ENCODE assay signal across 12 cellular contexts in genomic region chr6:149451361-149452061, GRCh38. TPM values are rescaled to one million over a fixed set of nuclear protein-coding genes. Genes with fewer than 3 reads are reported as not detected.
DNase-seq lines count a peak whose midpoint lies in the region; ATAC-seq, FAIRE-seq and TF ChIP-seq lines count a peak whose summit lies in the region.
"Had no signal": no experiment of that assay in that cellular context is flagged by ENCODE, and none has a peak within 500 bp of the region (broad histone marks: within the 10 kb centered on the region; RNA-seq: fewer than 3 reads in every experiment).

No MANE protein-coding gene starts in this region.

- DNase-seq in right lobe of liver (no peak), HepG2 (ENCODE audit: low spot score) (no peak), foreskin keratinocyte (no peak), nephron progenitor cell (peak; percentile 65), COLO668 (lab: John Stamatoyannopoulos, UW; ENCODE audit: unreplicated experiment) (no peak), HCEC 1CT (no peak)
- DNase-seq: NCI-H510A had no signal

- H3K36me3 ChIP-seq in right lobe of liver: no peaks in the 10 kb centered on the region
- no peaks in the 10 kb centered on the region for H3K36me3 ChIP-seq in HepG2 (replicated peaks in 1 of 2; ENCODE audit: control insufficient read depth in 1 of 2, insufficient read depth in 2 of 2, low read length in 2 of 2)
- H3K36me3 ChIP-seq: neutrophil had no signal

- H3K4me1 Mint-ChIP-seq in nephron progenitor cell: peaks cover 36% of the 10 kb centered on the region

- no peaks in the 10 kb centered on the region for H3K9me3 Mint-ChIP-seq in nephron progenitor cell

- peak overlapping the region; percentile 47 for H3K4me3 Mint-ChIP-seq in nephron progenitor cell

- no peak overlapping the region for H3K27ac ChIP-seq in right lobe of liver
- H3K27ac ChIP-seq in HepG2 (ENCODE audit: extremely low read length, insufficient read depth, low read length): no peak overlapping the region
- no peak overlapping the region for H3K27ac ChIP-seq in foreskin keratinocyte
- H3K27ac ChIP-seq: C4-2B, neutrophil had no signal

- H3K79me2 ChIP-seq in HepG2 (ENCODE audit: insufficient read depth, low read length): no peaks in the 10 kb centered on the region

- BruUV-seq in HepG2 (replicated peaks; lab: Mats Ljungman, UMichigan): no TSS peak

- H3K4me3 ChIP-seq in right lobe of liver (peak overlapping the region; percentile 34 to 50 (median 37)), HepG2 (replicated peaks in 1 of 3; ENCODE audit: insufficient read depth in 1 of 3, low read depth in 2 of 3, low read length in 3 of 3) (no peak overlapping the region)

- TF ChIP-seq POLR2A in right lobe of liver (IDR thresholded peaks at IDR 0.05): no peak
- no peak for TF ChIP-seq POLR2A in HepG2 (IDR thresholded peaks at IDR 0.05; ENCODE audit: insufficient read depth in 1 of 2, low read depth in 2 of 2, low read length in 2 of 2)

- intact Hi-C loops in right lobe of liver (cut with DNase I) (no loop called here), HepG2 (cut with micrococcal nuclease; ENCODE audit: unreplicated experiment) (loop anchor here (5.0 kb wide), 1 partner anchor 66 kb away; no protein-coding TSS in a partner anchor)

- no peak for TF ChIP-seq EP300 in HepG2 (IDR thresholded peaks at IDR 0.05; ENCODE audit: low read depth in 2 of 2, low read length in 2 of 2)
- TF ChIP-seq EP300 in HepG2 (CRISPR knock-in tag; IDR thresholded peaks at IDR 0.05; ENCODE audit: borderline replicate concordance): no peak

- FAIRE-seq in HepG2 (lab: Jason Lieb, UNC): no peak

- H3K4me2 ChIP-seq in HepG2 (ENCODE audit: low read depth, low read length): no peak overlapping the region

- no peak overlapping the region for H3K9ac ChIP-seq in HepG2 (ENCODE audit: insufficient read depth, low read depth, low read length)

- 100% methylated on average over 2 of the region's 50 CpGs for WGBS in right lobe of liver (ENCODE audit: insufficient coverage, low coverage, low lambda C conversion rate, missing lambda C conversion rate)
- 96% methylated on average over 50 of the region's 50 CpGs for WGBS in HepG2 (ENCODE audit: low lambda C conversion rate)

- peaks cover 30% of the 10 kb centered on the region for H3K27me3 Mint-ChIP-seq in nephron progenitor cell (ENCODE audit: low read depth, poor library complexity)

- no peak overlapping the region for H2AFZ ChIP-seq in HepG2 (ENCODE audit: low read length)

- H3K9me3 ChIP-seq in right lobe of liver (no peaks in the 10 kb centered on the region), HepG2 (ENCODE audit: low read length) (no peaks in the 10 kb centered on the region)
- H3K9me3 ChIP-seq: neutrophil had no signal

- POLR2A ChIA-PET in HepG2 (lab: Yijun Ruan, JAX): no interaction called here

- H4K20me1 ChIP-seq in HepG2 (ENCODE audit: insufficient read depth, low read length): no peaks in the 10 kb centered on the region

- H3K36me3 Mint-ChIP-seq in nephron progenitor cell (ENCODE audit: low read depth): no peaks in the 10 kb centered on the region

- TF ChIP-seq RAD21 in HepG2 (CRISPR knock-in tag; IDR thresholded peaks at IDR 0.05): no peak

- H3K27me3 ChIP-seq in right lobe of liver (no peaks in the 10 kb centered on the region), HepG2 (ENCODE audit: control insufficient read depth in 1 of 2, insufficient read depth in 2 of 2, low read length in 2 of 2) (no peaks in the 10 kb centered on the region), foreskin keratinocyte (peaks cover 21% of the 10 kb centered on the region)

- TF ChIP-seq CTCF in right lobe of liver (IDR thresholded peaks at IDR 0.05): no peak
- TF ChIP-seq CTCF in HepG2 (CRISPR knock-in tag; IDR thresholded peaks at IDR 0.05): no peak
- TF ChIP-seq CTCF in foreskin keratinocyte (conservative IDR thresholded peaks at IDR 0.05): no peak
- no peak for TF ChIP-seq CTCF in nephron progenitor cell (IDR thresholded peaks at IDR 0.05)

- ATAC-seq in right lobe of liver (no peak), HepG2 (no peak), foreskin keratinocyte (peak; percentile 44), GM19452 (IDR thresholded peaks at IDR 0.05; ENCODE audit: unreplicated experiment) (no peak), GM18519 (IDR thresholded peaks at IDR 0.05; ENCODE audit: low FRiP score, unreplicated experiment) (no peak)
- ATAC-seq: activated CD4-positive, CD25-positive, alpha-beta regulatory T cell treated with anti-CD3 and anti-CD28 coated beads, Interleukin-2, amount 50 U/mL, for 24 hours had no signal

- in situ Hi-C loops in HepG2 (cut with HindIII; ENCODE audit: extremely low pct_ligation_motif_present, low pct_unique_long_range_greater_than_20kb): no loop called here

- CTCF ChIA-PET in HepG2 (lab: Yijun Ruan, JAX; ENCODE audit: low intra/inter-chr PET ratio, low total read pairs): no interaction called here

- H3K27ac Mint-ChIP-seq in nephron progenitor cell: no peak overlapping the region

- H3K4me1 ChIP-seq in right lobe of liver (peaks cover 0 to 18% (median 12%) of the 10 kb centered on the region in 4 donors), HepG2 (ENCODE audit: insufficient read depth, low read length) (peaks cover 32% of the 10 kb centered on the region), foreskin keratinocyte (no peaks in the 10 kb centered on the region)

TF ChIP-seq in HepG2, 621 proteins besides CTCF, POLR2A, EP300 and RAD21 (continues in another document):
- TF ChIP-seq, protein P1, sequence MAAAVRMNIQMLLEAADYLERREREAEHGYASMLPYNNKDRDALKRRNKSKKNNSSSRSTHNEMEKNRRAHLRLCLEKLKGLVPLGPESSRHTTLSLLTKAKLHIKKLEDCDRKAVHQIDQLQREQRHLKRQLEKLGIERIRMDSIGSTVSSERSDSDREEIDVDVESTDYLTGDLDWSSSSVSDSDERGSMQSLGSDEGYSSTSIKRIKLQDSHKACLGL (CRISPR knock-in tag; IDR thresholded peaks at IDR 0.05): no peak

RNA-seq across cellular contexts. Expression of gene ZC3H12D, which starts 33.3 kb away (rescaled TPM):
- total RNA-seq in right lobe of liver: 1 to 10 TPM in 1 of 6 experiments, under 1 TPM in 5; 0.49 to 1.4 (median 0.90) TPM
- 2.1 and 2.7 TPM in 2 replicates for total RNA-seq in HepG2 (2016; rRNA removed; fragmentation: Illumina TruSeq; extraction: Trizol)
- 0.88 and 0.91 TPM in 2 replicates for total RNA-seq in HepG2 (2016; cell fraction: cytosol; rRNA removed; fragmentation: Illumina TruSeq; extraction: Trizol; ENCODE audit: low read depth)
- total RNA-seq in HepG2 (2016; cell fraction: insoluble cytoplasmic fraction; rRNA removed; fragmentation: Illumina TruSeq; extraction: Trizol): 1.2 and 1.9 TPM in 2 replicates
- total RNA-seq in HepG2 (2016; cell fraction: membrane; rRNA removed; fragmentation: Illumina TruSeq; extraction: Trizol): 1.1 and 1.2 TPM in 2 replicates
- total RNA-seq in HepG2 (2016; cell fraction: nucleus; rRNA removed; fragmentation: Illumina TruSeq; extraction: Trizol): 2.5 and 3.1 TPM in 2 replicates
- 1.2 and 1.7 TPM in 2 replicates for polyA plus RNA-seq in HepG2 (2011; rRNA removed)
- 0.85 and 1.1 TPM in 2 replicates for polyA plus RNA-seq in HepG2 (2011; cell fraction: cytosol; rRNA removed)
- polyA plus RNA-seq in HepG2 (2011; cell fraction: nucleus; rRNA removed): 2.7 and 3.3 TPM in 2 replicates
- polyA plus RNA-seq in HepG2 (2012): 0.52 and 1.1 TPM in 2 replicates
- 0.17 and 0.23 TPM in 2 replicates for polyA plus RNA-seq in HepG2 (2016; cell fraction: cytosol; fragmentation: Illumina TruSeq; extraction: Trizol; ENCODE audit: low read depth)
- 0.86 and 1.6 TPM in 2 replicates for polyA plus RNA-seq in HepG2 (2016; cell fraction: insoluble cytoplasmic fraction; fragmentation: Illumina TruSeq; extraction: Trizol; ENCODE audit: low read depth)
- polyA plus RNA-seq in HepG2 (2016; cell fraction: membrane; fragmentation: Illumina TruSeq; extraction: Trizol; ENCODE audit: low read depth): 0.51 and 0.76 TPM in 2 replicates
- polyA plus RNA-seq in HepG2 (2016; cell fraction: nucleus; fragmentation: Illumina TruSeq; extraction: Trizol; ENCODE audit: insufficient read depth, low read depth): 2.8 and 3.1 TPM in 2 replicates
- 0.54 and 3.2 TPM in 2 replicates for polyA minus RNA-seq in HepG2 (2011; rRNA and poly(A)+ RNA removed; ENCODE audit: low replicate concordance)
- 0.53 and 1.2 TPM in 2 replicates for polyA minus RNA-seq in HepG2 (2011; cell fraction: cytosol; rRNA and poly(A)+ RNA removed)
- polyA minus RNA-seq in HepG2 (2011; cell fraction: nucleus; rRNA and poly(A)+ RNA removed): 2.2 and 2.9 TPM in 2 replicates
- total RNA-seq in foreskin keratinocyte: under 0.01 and 0.10 TPM in 2 replicates
- polyA plus RNA-seq in foreskin keratinocyte: 0.02 TPM in 1 of 2 replicates, not detected in the other

RNA-seq across cellular contexts. Expression of gene SUMO4, which starts 51.4 kb away (rescaled TPM):
- 1 to 10 TPM in 3 of 6 experiments, under 1 TPM in 3; 0.49 to 1.2 (median 1.0) TPM for total RNA-seq in right lobe of liver
- total RNA-seq in HepG2 (2016; rRNA removed; fragmentation: Illumina TruSeq; extraction: Trizol): 0.38 and 1.2 TPM in 2 replicates
- not detected in 2 replicates for total RNA-seq in HepG2 (2016; cell fraction: cytosol; rRNA removed; fragmentation: Illumina TruSeq; extraction: Trizol; ENCODE audit: low read depth)
- total RNA-seq in HepG2 (2016; cell fraction: insoluble cytoplasmic fraction; rRNA removed; fragmentation: Illumina TruSeq; extraction: Trizol): 0.48 and 1.0 TPM in 2 replicates
- not detected in 2 replicates for total RNA-seq in HepG2 (2016; cell fraction: membrane; rRNA removed; fragmentation: Illumina TruSeq; extraction: Trizol)
- 5.4 and 7.3 TPM in 2 replicates for total RNA-seq in HepG2 (2016; cell fraction: nucleus; rRNA removed; fragmentation: Illumina TruSeq; extraction: Trizol)
- polyA plus RNA-seq in HepG2 (2011; rRNA removed): 0.10 and 0.22 TPM in 2 replicates
- not detected in 2 replicates for polyA plus RNA-seq in HepG2 (2011; cell fraction: cytosol; rRNA removed)
- 0.58 and 0.73 TPM in 2 replicates for polyA plus RNA-seq in HepG2 (2011; cell fraction: nucleus; rRNA removed)
- 0.13 and 0.25 TPM in 2 replicates for polyA plus RNA-seq in HepG2 (2012)
- polyA plus RNA-seq in HepG2 (2016; cell fraction: cytosol; fragmentation: Illumina TruSeq; extraction: Trizol; ENCODE audit: low read depth): not detected in 2 replicates
- polyA plus RNA-seq in HepG2 (2016; cell fraction: insoluble cytoplasmic fraction; fragmentation: Illumina TruSeq; extraction: Trizol; ENCODE audit: low read depth): not detected in 2 replicates
- polyA plus RNA-seq in HepG2 (2016; cell fraction: membrane; fragmentation: Illumina TruSeq; extraction: Trizol; ENCODE audit: low read depth): not detected in 2 replicates
- polyA plus RNA-seq in HepG2 (2016; cell fraction: nucleus; fragmentation: Illumina TruSeq; extraction: Trizol; ENCODE audit: insufficient read depth, low read depth): 0.92 and 0.94 TPM in 2 replicates
- polyA minus RNA-seq in HepG2 (2011; rRNA and poly(A)+ RNA removed; ENCODE audit: low replicate concordance): 1.6 and 2.1 TPM in 2 replicates
- polyA minus RNA-seq in HepG2 (2011; cell fraction: cytosol; rRNA and poly(A)+ RNA removed): not detected in 2 replicates
- polyA minus RNA-seq in HepG2 (2011; cell fraction: nucleus; rRNA and poly(A)+ RNA removed): 12.4 and 14.9 TPM in 2 replicates
- 0.44 and 0.56 TPM in 2 replicates for total RNA-seq in foreskin keratinocyte
- polyA plus RNA-seq in foreskin keratinocyte: 0.04 TPM in 1 of 2 replicates, not detected in the other

Comparison
In these comparisons a context has a peak if more than half of its experiments do, and no peak if none do; other contexts are left out.
1. H3K4me3 ChIP-seq: peak in right lobe of liver (3 of 3); none in HepG2 (0 of 3).